ENCODE assay signal across 13 cellular contexts in genomic region chr9:113502427-113503008, GRCh38. TPM values are rescaled to one million over a fixed set of nuclear protein-coding genes. Genes with fewer than 3 reads are reported as not detected.
A peak's percentile ranks its signal among the peaks of the same experiment; 100 is the strongest.
DNase-seq lines count a peak whose midpoint lies in the region; FAIRE-seq and TF ChIP-seq lines count a peak whose summit lies in the region.
"Had no signal": no experiment of that assay in that cellular context is flagged by ENCODE, and none has a peak within 500 bp of the region (broad histone marks: within the 10 kb centered on the region; RNA-seq: fewer than 3 reads in every experiment).

No MANE protein-coding gene starts in this region.

- TF ChIP-seq CTCF in chondrocyte (IDR thresholded peaks at IDR 0.05) (no peak), liver (IDR thresholded peaks at IDR 0.05; ENCODE audit: low read depth, low read length, missing input control) (no peak), spleen (IDR thresholded peaks at IDR 0.05 in 8 of 11, conservative IDR thresholded peaks at IDR 0.05 in 3 of 11) (no peak), PC-9 (conservative IDR thresholded peaks at IDR 0.05) (no peak)

- no peaks in the 10 kb centered on the region for H3K9me2 ChIP-seq in PC-9 (ENCODE audit: insufficient read depth)

- POLR2A ChIA-PET in PC-9 (lab: Charles Lee; ENCODE audit: unreplicated experiment) = no interaction called here

- H4K20me1 ChIP-seq in PC-9 (ENCODE audit: insufficient read depth) = no peaks in the 10 kb centered on the region

- H3K4me2 ChIP-seq in PC-9 = no peak overlapping the region

- peak; percentile 77 for FAIRE-seq in GM12891 (lab: Jason Lieb, UNC)

- no peak for TF ChIP-seq RAD21 in liver (IDR thresholded peaks at IDR 0.05)

- peaks cover 21 to 28% (median 25%) of the 10 kb centered on the region in 4 donors for H3K4me1 ChIP-seq in liver (ENCODE audit: control insufficient read depth in 4 of 4, insufficient read depth in 4 of 4, low read length in 3 of 4)
- H3K4me1 ChIP-seq in spleen = peaks cover 3 to 61% (median 34%) of the 10 kb centered on the region in 6 donors
- H3K4me1 ChIP-seq in PC-9 (replicated peaks; ENCODE audit: insufficient read depth) = peaks cover 8% of the 10 kb centered on the region; the same call in 1 of the 2 replicates

- H3K36me3 Mint-ChIP-seq in chondrocyte (ENCODE audit: low read depth) = no peaks in the 10 kb centered on the region

- no peak overlapping the region for H2AFZ ChIP-seq in PC-9

- 76% methylated on average over 4 of the region's 4 CpGs for WGBS in liver
- 61 to 90% (median 70%) methylated on average over 4 of the region's 4 CpGs for WGBS in spleen, 5 donors

- TF ChIP-seq POLR2A in GM12891 (IDR thresholded peaks at IDR 0.05; ENCODE audit: low read depth, low read length) = no peak
- no peak for TF ChIP-seq POLR2A in spleen (IDR thresholded peaks at IDR 0.05)

- no peaks in the 10 kb centered on the region for H3F3A ChIP-seq in PC-9 (ENCODE audit: insufficient read depth, low read depth)

- intact Hi-C loops in spleen (cut with DNase I; ENCODE audit: low total_unique reads) (loop anchor here (10.0 kb wide), 1 partner anchor 48 kb away; no protein-coding TSS in a partner anchor), PC-9 (cut with micrococcal nuclease; ENCODE audit: unreplicated experiment) (no loop called here), head of caudate nucleus (cut with DNase I) (no loop called here)

- BruUV-seq in PC-9 (replicated peaks; lab: Mats Ljungman, UMichigan) = no TSS peak

- no peaks in the 10 kb centered on the region for H3K27me3 Mint-ChIP-seq in chondrocyte (ENCODE audit: low read depth)

- H3K4me1 Mint-ChIP-seq in chondrocyte (ENCODE audit: low read depth) = peaks cover 40% of the 10 kb centered on the region

- no peak overlapping the region for H3K4me3 Mint-ChIP-seq in chondrocyte (ENCODE audit: unreplicated experiment)
- H3K4me3 Mint-ChIP-seq: endodermal cell, type B pancreatic cell had no signal

- CTCF ChIA-PET in PC-9 (lab: Charles Lee) = no interaction called here

- H3K27ac Mint-ChIP-seq in chondrocyte (ENCODE audit: unreplicated experiment) = peak overlapping the region; percentile 38

- peak overlapping the region in 1 of 2 donors; percentile 29 for H3K9ac ChIP-seq in liver (ENCODE audit: low read depth in 1 of 2, low read length in 2 of 2)

- H3K9me3 ChIP-seq in liver (ENCODE audit: control insufficient read depth in 4 of 4, low read length in 3 of 4) (no peaks in the 10 kb centered on the region), spleen (no peaks in the 10 kb centered on the region), PC-9 (ENCODE audit: insufficient read depth, low read depth) (no peaks in the 10 kb centered on the region)
- H3K9me3 ChIP-seq: neutrophil had no signal

- no peaks in the 10 kb centered on the region for H3K36me3 ChIP-seq in liver (ENCODE audit: control insufficient read depth in 4 of 4, insufficient read depth in 3 of 4, low read depth in 1 of 4, low read length in 3 of 4)
- peaks cover 0 to 13% (median 5%) of the 10 kb centered on the region in 6 donors for H3K36me3 ChIP-seq in spleen
- H3K36me3 ChIP-seq in PC-9 (ENCODE audit: low read depth) = no peaks in the 10 kb centered on the region; the same call in 1 of the 2 replicates
- H3K36me3 ChIP-seq: neutrophil had no signal

- no peaks in the 10 kb centered on the region for H3K79me2 ChIP-seq in PC-9 (ENCODE audit: low read depth)

- H3K27ac ChIP-seq in liver (ENCODE audit: low read depth in 1 of 2, low read length in 2 of 2) (peak overlapping the region; percentile 9 to 18), spleen (peak overlapping the region; percentile 29 to 83 (median 78)), PC-9 (no peak overlapping the region)
- H3K27ac ChIP-seq: neutrophil had no signal

- no peaks in the 10 kb centered on the region for H3K27me3 ChIP-seq in liver (ENCODE audit: control insufficient read depth in 4 of 4, insufficient read depth in 4 of 4, low read length in 3 of 4)
- no peaks in the 10 kb centered on the region for H3K27me3 ChIP-seq in spleen (replicated peaks in 1 of 7)
- H3K27me3 ChIP-seq in PC-9 (ENCODE audit: insufficient read depth, low read depth) = no peaks in the 10 kb centered on the region
- H3K27me3 ChIP-seq: neutrophil had no signal

- DNase-seq in GM12891 (ENCODE audit: insufficient read length, low spot score) (no peak), chondrocyte (ENCODE audit: low spot score) (peak; percentile 27), spleen (peak; percentile 71), HK-2 (ENCODE audit: unreplicated experiment) (no peak), D341Med (ENCODE audit: low spot score) (no peak), PC-9 (no peak), head of caudate nucleus (no peak)
- DNase-seq: AML-193, endodermal cell, NCI-H1048 had no signal

- no peaks in the 10 kb centered on the region for H3K9me3 Mint-ChIP-seq in chondrocyte (ENCODE audit: low read depth)
- H3K9me3 Mint-ChIP-seq: endodermal cell, type B pancreatic cell had no signal

- H3K4me3 ChIP-seq in liver (ENCODE audit: low read depth in 1 of 3, low read length in 3 of 3) (peak overlapping the region in 1 of 3 donors; percentile 19), spleen (peak overlapping the region; percentile 8 to 70 (median 44)), PC-9 (no peak overlapping the region)

TF ChIP-seq in GM12891, 5 proteins besides CTCF, POLR2A, EP300 and RAD21:
- no peak for TF ChIP-seq TAF1 (IDR thresholded peaks at IDR 0.05; ENCODE audit: low read depth, low read length)
- no peak for TF ChIP-seq SPI1 (IDR thresholded peaks at IDR 0.05; ENCODE audit: low read depth, low read length)
- TF ChIP-seq POU2F2 (IDR thresholded peaks at IDR 0.05; ENCODE audit: low read depth, low read length) = no peak
- no peak for TF ChIP-seq PAX5 (IDR thresholded peaks at IDR 0.05; ENCODE audit: insufficient read depth, low read length, severe bottlenecking)
- no peak for TF ChIP-seq POLR2AphosphoS5 (IDR thresholded peaks at IDR 0.05; ENCODE audit: low read depth, low read length)

TF ChIP-seq in liver, 16 proteins besides CTCF, POLR2A, EP300 and RAD21 (continues in another document):
- TF ChIP-seq YY1 (IDR thresholded peaks at IDR 0.05) = no peak
- no peak for TF ChIP-seq NR2F2 (IDR thresholded peaks at IDR 0.05)
- TF ChIP-seq GABPA (IDR thresholded peaks at IDR 0.05 in 1 of 2, conservative IDR thresholded peaks at IDR 0.05 in 1 of 2) = no peak
- no peak for TF ChIP-seq MAX (IDR thresholded peaks at IDR 0.05)
- TF ChIP-seq FOXA2 (IDR thresholded peaks at IDR 0.05) = no peak
- no peak for TF ChIP-seq EGR1 (IDR thresholded peaks at IDR 0.05; ENCODE audit: low read depth in 2 of 2)
- TF ChIP-seq REST (IDR thresholded peaks at IDR 0.05) = no peak
- TF ChIP-seq FOXA1 (IDR thresholded peaks at IDR 0.05) = no peak
- no peak for TF ChIP-seq TAF1 (conservative IDR thresholded peaks at IDR 0.05)
- TF ChIP-seq JUND (IDR thresholded peaks at IDR 0.05) = no peak
- TF ChIP-seq ZBTB33 (IDR thresholded peaks at IDR 0.05) = no peak
- no peak for TF ChIP-seq HNF4G (IDR thresholded peaks at IDR 0.05)
- TF ChIP-seq, protein P1, sequence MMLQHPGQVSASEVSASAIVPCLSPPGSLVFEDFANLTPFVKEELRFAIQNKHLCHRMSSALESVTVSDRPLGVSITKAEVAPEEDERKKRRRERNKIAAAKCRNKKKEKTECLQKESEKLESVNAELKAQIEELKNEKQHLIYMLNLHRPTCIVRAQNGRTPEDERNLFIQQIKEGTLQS (IDR thresholded peaks at IDR 0.05) = no peak

RNA-seq across cellular contexts. Expression of gene RGS3, which starts 39.0 kb away (rescaled TPM):
- polyA plus RNA-seq in GM12891 (2012; ENCODE audit: low read depth, missing spikeins) = 37.2 TPM
- total RNA-seq in chondrocyte (33.8 to 58.2 TPM (median 55.2 TPM) in 3 replicates), liver (10 to 100 TPM; 13.0 to 23.0 TPM), spleen (100 to 1,000 TPM in 1 of 7 donors, 10 to 100 TPM in 6; 63.2 to 122 (median 84.4) TPM), PC-9 (2021) (61.8 and 75.8 TPM in 2 replicates)
- polyA plus RNA-seq in liver (10 to 100 TPM; 33.7 to 65.0 TPM), spleen (10 to 100 TPM; 17.5 to 48.3 (median 26.5) TPM)

Comparison
In these comparisons a context has a peak if more than half of its experiments do, and no peak if none do; other contexts are left out.
1. DNase-seq: peak in chondrocyte (single experiment) and spleen (single experiment); none in GM12891 (single experiment), HK-2 (single experiment), D341Med (single experiment), PC-9 (0 of 2) and head of caudate nucleus (0 of 42).